In genomic region chr11:70378506-70379134, GRCh38 we compare ENCODE assay signal across 18 cellular contexts. TPM values are rescaled to one million over a fixed set of nuclear protein-coding genes. Genes with fewer than 3 reads are reported as not detected.
A peak's percentile ranks its signal among the peaks of the same experiment; 100 is the strongest.
DNase-seq lines count a peak whose midpoint lies in the region; ATAC-seq and TF ChIP-seq lines count a peak whose summit lies in the region.
"Had no signal": no experiment of that assay in that cellular context is flagged by ENCODE, and none has a peak within 500 bp of the region (broad histone marks: within the 10 kb centered on the region; RNA-seq: fewer than 3 reads in every experiment).

No MANE protein-coding gene starts in this region.

- H3K4me1 ChIP-seq in endodermal cell (ENCODE audit: control insufficient read depth, insufficient read depth, low read length) (no peaks in the 10 kb centered on the region), vagina (peaks cover 16% of the 10 kb centered on the region)

- CTCF ChIA-PET in activated naive CD4-positive, alpha-beta T cell treated with anti-CD3 and anti-CD28 coated beads, Interleukin-2, amount 10 ng/mL, durations not matched to agents 7 days and 5 days (lab: Charles Lee), result interaction anchor here (1.0 kb wide), 1 partner anchor 174 kb away, joined by 3 read pairs; no protein-coding TSS in a partner anchor

- no peak overlapping the region for H3K9ac ChIP-seq in endodermal cell (ENCODE audit: extremely low read depth, low read length, poor library complexity, severe bottlenecking)

- H3K27ac Mint-ChIP-seq in activated naive CD8-positive, alpha-beta T cell treated with anti-CD3 and anti-CD28 coated beads, Interleukin-2, amount 50 U/mL, for 24 hours, result no peak overlapping the region
- no peak overlapping the region for H3K27ac Mint-ChIP-seq in activated naive CD8-positive, alpha-beta T cell treated with anti-CD3 and anti-CD28 coated beads for 36 hours
- H3K27ac Mint-ChIP-seq in endodermal cell, result no peak overlapping the region
- H3K27ac Mint-ChIP-seq in activated naive CD4-positive, alpha-beta T cell treated with anti-CD3 and anti-CD28 coated beads, Interleukin-2, amount 10 ng/mL, durations not matched to agents 7 days and 5 days, result no peak overlapping the region
- H3K27ac Mint-ChIP-seq: activated naive CD8-positive, alpha-beta T cell; T-helper 2 cell treated with Interferon-gamma antibody and Interleukin-4, amounts not matched to agents 5 μg/mL and 100 μg/mL, for 36 hours had no signal

- H3K27me3 ChIP-seq in endodermal cell (ENCODE audit: control insufficient read depth, insufficient read depth, low read length, poor library complexity, severe bottlenecking), result no peaks in the 10 kb centered on the region
- H3K27me3 ChIP-seq in vagina, result no peaks in the 10 kb centered on the region
- H3K27me3 ChIP-seq: cardiac muscle cell had no signal

- H3K4me3 ChIP-seq in NB4 (ENCODE audit: low read depth, low read length) (no peak overlapping the region), endodermal cell (ENCODE audit: low read length) (no peak overlapping the region), vagina (no peak overlapping the region)
- H3K4me3 ChIP-seq: cardiac muscle cell, thoracic aorta had no signal

- DNase-seq in activated naive CD8-positive, alpha-beta T cell treated with anti-CD3 and anti-CD28 coated beads, Interleukin-2, amount 50 U/mL, for 24 hours, result no peak
- no peak for DNase-seq in activated naive CD8-positive, alpha-beta T cell treated with anti-CD3 and anti-CD28 coated beads for 36 hours
- DNase-seq in NB4 (ENCODE audit: low read depth) (peak; percentile 27), endodermal cell (no peak), vagina (ENCODE audit: extremely low spot score in 2 of 2) (no peak), cortex of kidney (lab: John Stamatoyannopoulos, UW) (no peak)
- no peak for DNase-seq in activated naive CD4-positive, alpha-beta T cell treated with anti-CD3 and anti-CD28 coated beads, Interleukin-2, amount 10 ng/mL, durations not matched to agents 7 days and 5 days
- DNase-seq: activated CD4-positive, alpha-beta T cell treated with anti-CD3 and anti-CD28 coated beads for 4 hours; mammary epithelial cell; NCI-H187 treated with DMSO at 0.1 percent for 48 hours; NCI-H748 treated with DMSO at 0.1 percent for 48 hours; retina had no signal

- no peak overlapping the region for H3K4me3 Mint-ChIP-seq in activated naive CD8-positive, alpha-beta T cell treated with anti-CD3 and anti-CD28 coated beads, Interleukin-2, amount 50 U/mL, for 24 hours
- H3K4me3 Mint-ChIP-seq in activated naive CD8-positive, alpha-beta T cell treated with anti-CD3 and anti-CD28 coated beads for 36 hours, result no peak overlapping the region
- H3K4me3 Mint-ChIP-seq in endodermal cell, result no peak overlapping the region
- H3K4me3 Mint-ChIP-seq in activated naive CD4-positive, alpha-beta T cell treated with anti-CD3 and anti-CD28 coated beads, Interleukin-2, amount 10 ng/mL, durations not matched to agents 7 days and 5 days, result no peak overlapping the region
- H3K4me3 Mint-ChIP-seq: activated naive CD8-positive, alpha-beta T cell; nephron; T-helper 2 cell treated with Interferon-gamma antibody and Interleukin-4, amounts not matched to agents 5 μg/mL and 100 μg/mL, for 36 hours had no signal

- H3K36me3 Mint-ChIP-seq in activated naive CD8-positive, alpha-beta T cell treated with anti-CD3 and anti-CD28 coated beads, Interleukin-2, amount 50 U/mL, for 24 hours (ENCODE audit: low read depth), result peaks cover 34% of the 10 kb centered on the region
- peaks cover 21% of the 10 kb centered on the region for H3K36me3 Mint-ChIP-seq in activated naive CD8-positive, alpha-beta T cell treated with anti-CD3 and anti-CD28 coated beads for 36 hours
- H3K36me3 Mint-ChIP-seq in endodermal cell (ENCODE audit: low read depth), result peaks cover 85% of the 10 kb centered on the region
- H3K36me3 Mint-ChIP-seq in activated naive CD4-positive, alpha-beta T cell treated with anti-CD3 and anti-CD28 coated beads, Interleukin-2, amount 10 ng/mL, durations not matched to agents 7 days and 5 days, result peaks cover 30% of the 10 kb centered on the region

- no peaks in the 10 kb centered on the region for H3K9me3 Mint-ChIP-seq in activated naive CD8-positive, alpha-beta T cell treated with anti-CD3 and anti-CD28 coated beads, Interleukin-2, amount 50 U/mL, for 24 hours
- H3K9me3 Mint-ChIP-seq in activated naive CD8-positive, alpha-beta T cell treated with anti-CD3 and anti-CD28 coated beads for 36 hours, result no peaks in the 10 kb centered on the region
- no peaks in the 10 kb centered on the region for H3K9me3 Mint-ChIP-seq in endodermal cell
- H3K9me3 Mint-ChIP-seq in activated naive CD4-positive, alpha-beta T cell treated with anti-CD3 and anti-CD28 coated beads, Interleukin-2, amount 10 ng/mL, durations not matched to agents 7 days and 5 days, result no peaks in the 10 kb centered on the region
- H3K9me3 Mint-ChIP-seq: nephron; T-helper 2 cell treated with Interferon-gamma antibody and Interleukin-4, amounts not matched to agents 5 μg/mL and 100 μg/mL, for 36 hours had no signal

- WGBS in endodermal cell (ENCODE audit: insufficient coverage in 1 of 2, insufficient read length in 1 of 2), 2 experiments, result 90 to 94% methylated on average over 6 to 8 of the region's 9 CpGs

- intact Hi-C loops in vagina (cut with DNase I), result no loop called here

- peaks cover 11% of the 10 kb centered on the region for H3K4me1 Mint-ChIP-seq in activated naive CD8-positive, alpha-beta T cell treated with anti-CD3 and anti-CD28 coated beads, Interleukin-2, amount 50 U/mL, for 24 hours
- H3K4me1 Mint-ChIP-seq in activated naive CD8-positive, alpha-beta T cell treated with anti-CD3 and anti-CD28 coated beads for 36 hours, result peaks cover 14% of the 10 kb centered on the region
- peaks cover 14% of the 10 kb centered on the region for H3K4me1 Mint-ChIP-seq in endodermal cell
- H3K4me1 Mint-ChIP-seq in activated naive CD4-positive, alpha-beta T cell treated with anti-CD3 and anti-CD28 coated beads, Interleukin-2, amount 10 ng/mL, durations not matched to agents 7 days and 5 days, result no peaks in the 10 kb centered on the region

- TF ChIP-seq CTCF in NB4 (IDR thresholded peaks at IDR 0.05; ENCODE audit: low read depth, low read length) (no peak), endodermal cell (conservative IDR thresholded peaks at IDR 0.05) (peak; percentile 64), vagina (IDR thresholded peaks at IDR 0.05) (no peak)

- TF ChIP-seq POLR2A in NB4 (IDR thresholded peaks at IDR 0.05; ENCODE audit: extremely low read depth, insufficient read length) (no peak), vagina (IDR thresholded peaks at IDR 0.05) (no peak)

- no peaks in the 10 kb centered on the region for H3K9me3 ChIP-seq in endodermal cell (ENCODE audit: control insufficient read depth, low read length)
- H3K9me3 ChIP-seq in vagina, result no peaks in the 10 kb centered on the region
- H3K9me3 ChIP-seq: thoracic aorta had no signal

- no peak overlapping the region for H3K27ac ChIP-seq in endodermal cell (ENCODE audit: low read depth, low read length)
- peak overlapping the region; percentile 54 for H3K27ac ChIP-seq in vagina
- H3K27ac ChIP-seq: cardiac muscle cell, thoracic aorta had no signal

- ATAC-seq in activated naive CD8-positive, alpha-beta T cell treated with anti-CD3 and anti-CD28 coated beads, Interleukin-2, amount 50 U/mL, for 24 hours, result peak; percentile 28
- ATAC-seq in GM18502 (IDR thresholded peaks at IDR 0.05; ENCODE audit: poor library complexity, unreplicated experiment), result no peak

- H3K27me3 Mint-ChIP-seq in activated naive CD8-positive, alpha-beta T cell treated with anti-CD3 and anti-CD28 coated beads, Interleukin-2, amount 50 U/mL, for 24 hours, result no peaks in the 10 kb centered on the region
- no peaks in the 10 kb centered on the region for H3K27me3 Mint-ChIP-seq in activated naive CD8-positive, alpha-beta T cell treated with anti-CD3 and anti-CD28 coated beads for 36 hours
- no peaks in the 10 kb centered on the region for H3K27me3 Mint-ChIP-seq in endodermal cell (ENCODE audit: insufficient read depth)
- no peaks in the 10 kb centered on the region for H3K27me3 Mint-ChIP-seq in activated naive CD4-positive, alpha-beta T cell treated with anti-CD3 and anti-CD28 coated beads, Interleukin-2, amount 10 ng/mL, durations not matched to agents 7 days and 5 days
- H3K27me3 Mint-ChIP-seq: activated naive CD8-positive, alpha-beta T cell had no signal

- peaks cover 91% of the 10 kb centered on the region for H3K36me3 ChIP-seq in endodermal cell (ENCODE audit: control insufficient read depth, insufficient read depth, low read length)
- H3K36me3 ChIP-seq in vagina, result peaks cover 0 to 46% of the 10 kb centered on the region in 2 donors

RNA-seq across cellular contexts. Expression of gene CTTN, which starts 19.7 kb away (rescaled TPM):
- total RNA-seq in activated naive CD8-positive, alpha-beta T cell treated with anti-CD3 and anti-CD28 coated beads for 36 hours, result 10 to 100 TPM; 10.5 to 11.3 TPM
- total RNA-seq in endodermal cell (100 to 1,000 TPM; 282 to 283 TPM), vagina (227 TPM)
- polyA plus RNA-seq in endodermal cell (2013, experiment 1 of 2), result 150 TPM
- 132 TPM for polyA plus RNA-seq in endodermal cell (2013, experiment 2 of 2)

Comparison
In these comparisons a context has a peak if more than half of its experiments do, and no peak if none do; other contexts are left out.
1. RNA of gene CTTN, which starts 19.7 kb away (total RNA-seq): 282 to 283 TPM in endodermal cell and 227 TPM in vagina (single experiment); 10.5 to 11.3 TPM in activated naive CD8-positive, alpha-beta T cell treated with anti-CD3 and anti-CD28 coated beads for 36 hours; every median in the first group is over 10 times any median in the second.